27 cellular contexts compared by ENCODE assay signal in genomic region chr22:43182726-43183125, GRCh38.
"Had no signal": no experiment of that assay in that cellular context is flagged by ENCODE, and none has a peak within 500 bp of the region (broad histone marks: within the 10 kb centered on the region; RNA-seq: fewer than 3 reads in every experiment).

No MANE protein-coding gene starts in this region.

- H3K27me3 Mint-ChIP-seq: activated CD8-positive, alpha-beta T cell treated with anti-CD3 and anti-CD28 coated beads for 36 hours; activated naive CD4-positive, alpha-beta T cell treated with anti-CD3 and anti-CD28 coated beads, Interleukin-2, amount 50 U/mL, for 24 hours; central memory CD8-positive, alpha-beta T cell; T-cell had no signal

- H3K27me3 ChIP-seq: gastrocnemius medialis, pancreas, tibial nerve had no signal

- H3K4me3 Mint-ChIP-seq: activated CD8-positive, alpha-beta T cell treated with anti-CD3 and anti-CD28 coated beads for 36 hours; activated naive CD4-positive, alpha-beta T cell treated with anti-CD3 and anti-CD28 coated beads, Interleukin-2, amount 50 U/mL, for 24 hours; central memory CD8-positive, alpha-beta T cell; nephron; T-cell had no signal

- ATAC-seq: activated CD8-positive, alpha-beta T cell treated with anti-CD3 and anti-CD28 coated beads for 36 hours; gastrocnemius medialis; left cardiac atrium; left ventricle myocardium superior; pancreas; psoas muscle; T-cell had no signal

- H3K27ac Mint-ChIP-seq: activated CD8-positive, alpha-beta T cell treated with anti-CD3 and anti-CD28 coated beads for 36 hours; activated naive CD4-positive, alpha-beta T cell treated with anti-CD3 and anti-CD28 coated beads, Interleukin-2, amount 50 U/mL, for 24 hours; activated T-helper 2 cell treated with anti-CD3 and anti-CD28 coated beads, Interferon-gamma antibody, Interleukin-2, Interleukin-4, amounts not matched to agents 10 μg/mL and 5 μg/mL and 100 μg/mL, durations not matched to agents 14 hours and 24 hours and 36 hours; nephron; T-cell had no signal

- H3K27ac ChIP-seq: gastrocnemius medialis, pancreas, psoas muscle, tibial nerve, WERI-Rb-1 had no signal

- H3K9me3 Mint-ChIP-seq: activated CD8-positive, alpha-beta T cell treated with anti-CD3 and anti-CD28 coated beads for 36 hours; activated naive CD4-positive, alpha-beta T cell treated with anti-CD3 and anti-CD28 coated beads, Interleukin-2, amount 50 U/mL, for 24 hours; activated T-helper 2 cell treated with anti-CD3 and anti-CD28 coated beads, Interferon-gamma antibody, Interleukin-2, Interleukin-4, amounts not matched to agents 10 μg/mL and 5 μg/mL and 100 μg/mL, durations not matched to agents 14 hours and 24 hours and 36 hours; central memory CD8-positive, alpha-beta T cell; nephron; T-cell had no signal

- H3K9me3 ChIP-seq: gastrocnemius medialis, pancreas, psoas muscle, tibial nerve had no signal

- H3K4me3 ChIP-seq: gastrocnemius medialis, pancreas, psoas muscle, smooth muscle cell, tibial nerve had no signal

- DNase-seq: activated CD4-positive, alpha-beta T cell treated with anti-CD3 and anti-CD28 coated beads, Interleukin-2, amount 50 U/mL, for 1 hour; activated CD4-positive, CD25-positive, alpha-beta regulatory T cell treated with anti-CD3 and anti-CD28 coated beads, Interleukin-2, amount 50 U/mL, for 72 hours; activated CD8-positive, alpha-beta T cell treated with anti-CD3 and anti-CD28 coated beads for 36 hours; activated T-cell treated with anti-CD3 and anti-CD28 coated beads, Interleukin-2, amount 50 U/mL, for 48 hours; dermis blood vessel endothelial cell; effector CD8-positive, alpha-beta T cell; gastrocnemius medialis; glutamatergic neuron; islet precursor cell; left cardiac atrium; left ventricle myocardium superior; mammary epithelial cell; psoas muscle; stimulated activated CD4-positive, alpha-beta T cell treated with anti-CD3 and anti-CD28 coated beads, Interleukin-1b, Interleukin-23, amount 100 ng/mL, for 48 hours; stimulated activated CD4-positive, alpha-beta T cell treated with anti-CD3 and anti-CD28 coated beads, Interleukin-4, amount 100 ng/mL, for 4 hours; stimulated activated CD8-positive, alpha-beta memory T cell treated with anti-CD3 and anti-CD28 coated beads, Interleukin-4, amount 100 ng/mL, for 48 hours; stimulated activated naive CD4-positive, alpha-beta T cell treated with Interleukin-2 at 50 U/mL for 16 hours; T-cell; T-helper 9 cell; WERI-Rb-1 had no signal

- H3K4me2 ChIP-seq: smooth muscle cell had no signal
